ENCODE assay signal across 26 cellular contexts in genomic region chr13:100291626-100292025, GRCh38.
DNase-seq lines count a peak whose midpoint lies in the region; ATAC-seq and TF ChIP-seq lines count a peak whose summit lies in the region.
"Had no signal": no experiment of that assay in that cellular context is flagged by ENCODE, and none has a peak within 500 bp of the region (broad histone marks: within the 10 kb centered on the region; RNA-seq: fewer than 3 reads in every experiment).

No MANE protein-coding gene starts in this region.

- no peak overlapping the region for H3K4me3 Mint-ChIP-seq in activated T-helper 17 cell treated with anti-CD3 and anti-CD28 coated beads, Interleukin-2, amount 50 U/mL, for 72 hours
- H3K4me3 Mint-ChIP-seq in neural progenitor cell = no peak overlapping the region
- H3K4me3 Mint-ChIP-seq in activated CD4-positive, alpha-beta T cell treated with anti-CD3 and anti-CD28 coated beads, Interleukin-2, amount 10 ng/mL, durations not matched to agents 7 days and 5 days = no peak overlapping the region
- H3K4me3 Mint-ChIP-seq in activated T-cell treated with anti-CD3 and anti-CD28 coated beads, Interleukin-2, amount 50 U/mL, for 4 hours = no peak overlapping the region
- H3K4me3 Mint-ChIP-seq: CD14-positive monocyte; CD8-positive, alpha-beta memory T cell had no signal

- H3K9me3 ChIP-seq in neural progenitor cell (ENCODE audit: low read depth) = no peaks in the 10 kb centered on the region
- H3K9me3 ChIP-seq: BE2C, HAP-1, MG63, SJSA1 had no signal

- DNase-seq in DMS 273 (lab: John Stamatoyannopoulos, UW; ENCODE audit: unreplicated experiment) (peak; percentile 3), DMS 273 treated with DMSO at 0.1 percent for 48 hours (lab: John Stamatoyannopoulos, UW) (no peak), NCI-H69 (lab: John Stamatoyannopoulos, UW) (peak; percentile 47), neural progenitor cell (ENCODE audit: low spot score) (no peak), NCI-H510A treated with DMSO at 0.1 percent for 48 hours (lab: John Stamatoyannopoulos, UW) (no peak)
- no peak for DNase-seq in activated CD4-positive, alpha-beta T cell treated with anti-CD3 and anti-CD28 coated beads, Interleukin-2, amount 10 ng/mL, durations not matched to agents 7 days and 5 days
- no peak for DNase-seq in activated T-cell treated with anti-CD3 and anti-CD28 coated beads, Interleukin-2, amount 50 U/mL, for 4 hours
- DNase-seq: ACHN; BE2C; CD8-positive, alpha-beta memory T cell; DMS153; DND-41; KG1; MG63; NCI-H2029; NCI-H345; NCI-H524; NCI-H774; PC-9; Right ventricle myocardium superior; RPMI8226 had no signal

- no peaks in the 10 kb centered on the region for H4K20me1 ChIP-seq in neural progenitor cell (ENCODE audit: low read depth)

- CTCF ChIA-PET in activated CD4-positive, alpha-beta T cell treated with anti-CD3 and anti-CD28 coated beads, Interleukin-2, amount 10 ng/mL, durations not matched to agents 7 days and 5 days (lab: Charles Lee) = no interaction called here

- no peak overlapping the region for H2AFZ ChIP-seq in neural progenitor cell (replicated peaks)
- H2AFZ ChIP-seq: PC-9 had no signal

- no peaks in the 10 kb centered on the region for H3K4me1 ChIP-seq in neural progenitor cell
- H3K4me1 ChIP-seq: BE2C, HAP-1 had no signal

- H3K27ac Mint-ChIP-seq in activated T-helper 17 cell treated with anti-CD3 and anti-CD28 coated beads, Interleukin-2, amount 50 U/mL, for 72 hours = peak overlapping the region; percentile 20
- peak overlapping the region; percentile 84 for H3K27ac Mint-ChIP-seq in neural progenitor cell
- H3K27ac Mint-ChIP-seq in activated CD4-positive, alpha-beta T cell treated with anti-CD3 and anti-CD28 coated beads, Interleukin-2, amount 10 ng/mL, durations not matched to agents 7 days and 5 days = no peak overlapping the region

- POLR2A ChIA-PET in activated CD4-positive, alpha-beta T cell treated with anti-CD3 and anti-CD28 coated beads, Interleukin-2, amount 10 ng/mL, durations not matched to agents 7 days and 5 days (lab: Charles Lee) = no interaction called here

- no peaks in the 10 kb centered on the region for H3K27me3 Mint-ChIP-seq in activated T-helper 17 cell treated with anti-CD3 and anti-CD28 coated beads, Interleukin-2, amount 50 U/mL, for 72 hours
- H3K27me3 Mint-ChIP-seq in neural progenitor cell (ENCODE audit: insufficient read depth, low read depth) = peaks cover 2% of the 10 kb centered on the region
- H3K27me3 Mint-ChIP-seq in activated CD4-positive, alpha-beta T cell treated with anti-CD3 and anti-CD28 coated beads, Interleukin-2, amount 10 ng/mL, durations not matched to agents 7 days and 5 days = no peaks in the 10 kb centered on the region
- H3K27me3 Mint-ChIP-seq in activated T-cell treated with anti-CD3 and anti-CD28 coated beads, Interleukin-2, amount 50 U/mL, for 4 hours (ENCODE audit: low read depth) = no peaks in the 10 kb centered on the region
- H3K27me3 Mint-ChIP-seq: CD8-positive, alpha-beta memory T cell had no signal

- H3K27me3 ChIP-seq in neural progenitor cell = no peaks in the 10 kb centered on the region
- H3K27me3 ChIP-seq: BE2C, MG63, SJSA1 had no signal

- peaks cover 5% of the 10 kb centered on the region for H3K36me3 ChIP-seq in neural progenitor cell
- H3K36me3 ChIP-seq: BE2C, HAP-1, MG63, SJSA1 had no signal

- no peak overlapping the region for H3K4me2 ChIP-seq in neural progenitor cell
- H3K4me2 ChIP-seq: PC-9 had no signal

- no peak overlapping the region for H3K27ac ChIP-seq in neural progenitor cell
- H3K27ac ChIP-seq: 22Rv1, PC-9, SJSA1 had no signal

- no peaks in the 10 kb centered on the region for H3K4me1 Mint-ChIP-seq in activated T-helper 17 cell treated with anti-CD3 and anti-CD28 coated beads, Interleukin-2, amount 50 U/mL, for 72 hours
- H3K4me1 Mint-ChIP-seq in neural progenitor cell = peaks cover 10% of the 10 kb centered on the region
- H3K4me1 Mint-ChIP-seq in activated CD4-positive, alpha-beta T cell treated with anti-CD3 and anti-CD28 coated beads, Interleukin-2, amount 10 ng/mL, durations not matched to agents 7 days and 5 days = no peaks in the 10 kb centered on the region
- no peaks in the 10 kb centered on the region for H3K4me1 Mint-ChIP-seq in activated T-cell treated with anti-CD3 and anti-CD28 coated beads, Interleukin-2, amount 50 U/mL, for 4 hours (ENCODE audit: low read depth)
- H3K4me1 Mint-ChIP-seq: CD8-positive, alpha-beta memory T cell had no signal

- no peaks in the 10 kb centered on the region for H3K79me2 ChIP-seq in neural progenitor cell (ENCODE audit: low read depth)

- no peaks in the 10 kb centered on the region for H3K9me3 Mint-ChIP-seq in activated T-helper 17 cell treated with anti-CD3 and anti-CD28 coated beads, Interleukin-2, amount 50 U/mL, for 72 hours
- H3K9me3 Mint-ChIP-seq in neural progenitor cell = no peaks in the 10 kb centered on the region
- no peaks in the 10 kb centered on the region for H3K9me3 Mint-ChIP-seq in activated CD4-positive, alpha-beta T cell treated with anti-CD3 and anti-CD28 coated beads, Interleukin-2, amount 10 ng/mL, durations not matched to agents 7 days and 5 days
- no peaks in the 10 kb centered on the region for H3K9me3 Mint-ChIP-seq in activated T-cell treated with anti-CD3 and anti-CD28 coated beads, Interleukin-2, amount 50 U/mL, for 4 hours
- H3K9me3 Mint-ChIP-seq: CD8-positive, alpha-beta memory T cell had no signal

- TF ChIP-seq CTCF in neural progenitor cell (IDR thresholded peaks at IDR 0.05) = no peak

- no peaks in the 10 kb centered on the region for H3K36me3 Mint-ChIP-seq in activated T-helper 17 cell treated with anti-CD3 and anti-CD28 coated beads, Interleukin-2, amount 50 U/mL, for 72 hours (ENCODE audit: low read depth)
- peaks cover 6% of the 10 kb centered on the region for H3K36me3 Mint-ChIP-seq in neural progenitor cell
- no peaks in the 10 kb centered on the region for H3K36me3 Mint-ChIP-seq in activated CD4-positive, alpha-beta T cell treated with anti-CD3 and anti-CD28 coated beads, Interleukin-2, amount 10 ng/mL, durations not matched to agents 7 days and 5 days (ENCODE audit: low read depth)
- H3K36me3 Mint-ChIP-seq in activated T-cell treated with anti-CD3 and anti-CD28 coated beads, Interleukin-2, amount 50 U/mL, for 4 hours (ENCODE audit: insufficient read depth) = peaks cover 4% of the 10 kb centered on the region

- H3F3A ChIP-seq in neural progenitor cell (ENCODE audit: low read depth) = no peaks in the 10 kb centered on the region

- no peak overlapping the region for H3K4me3 ChIP-seq in neural progenitor cell
- H3K4me3 ChIP-seq: HAP-1, MG63, PC-9, SJSA1 had no signal

- ATAC-seq in activated T-helper 17 cell treated with anti-CD3 and anti-CD28 coated beads, Interleukin-2, amount 50 U/mL, for 72 hours (replicated peaks) = no peak
- no peak for ATAC-seq in activated T-cell treated with anti-CD3 and anti-CD28 coated beads, Interleukin-2, amount 50 U/mL, for 4 hours

- H3K9ac ChIP-seq in neural progenitor cell = no peak overlapping the region

Comparison
In these comparisons a context has a peak if more than half of its experiments do, and no peak if none do; other contexts are left out.
1. DNase-seq: peak in DMS 273 (single experiment) and NCI-H69 (single experiment); none in DMS 273 treated with DMSO at 0.1 percent for 48 hours (single experiment), neural progenitor cell (single experiment), activated CD4-positive, alpha-beta T cell treated with anti-CD3 and anti-CD28 coated beads, Interleukin-2, amount 10 ng/mL, durations not matched to agents 7 days and 5 days (single experiment), NCI-H510A treated with DMSO at 0.1 percent for 48 hours (single experiment) and activated T-cell treated with anti-CD3 and anti-CD28 coated beads, Interleukin-2, amount 50 U/mL, for 4 hours (single experiment).